In genomic region chr5:179618923-179619554, GRCh38 we compare ENCODE assay signal across 10 cellular contexts. TPM values are rescaled to one million over a fixed set of nuclear protein-coding genes. Genes with fewer than 3 reads are reported as not detected.
DNase-seq lines count a peak whose midpoint lies in the region; ATAC-seq and TF ChIP-seq lines count a peak whose summit lies in the region.
"Had no signal": no experiment of that assay in that cellular context is flagged by ENCODE, and none has a peak within 500 bp of the region (broad histone marks: within the 10 kb centered on the region; RNA-seq: fewer than 3 reads in every experiment).

No MANE protein-coding gene starts in this region.

- H3K27me3 ChIP-seq in gastrocnemius medialis (no peaks in the 10 kb centered on the region), uterus (no peaks in the 10 kb centered on the region)

- H3K27ac ChIP-seq in gastrocnemius medialis (peak overlapping the region in 3 of 4 donors; percentile 4 to 100 (median 36)), uterus (peak overlapping the region in 1 of 2 donors; percentile 100)

- peaks cover 54 to 62% of the 10 kb centered on the region in 2 donors for H3K4me1 ChIP-seq in gastrocnemius medialis
- H3K4me1 ChIP-seq in uterus = peaks cover 20 to 24% of the 10 kb centered on the region in 2 donors

- ATAC-seq in gastrocnemius medialis = no peak
- ATAC-seq in HG03196 (IDR thresholded peaks at IDR 0.05; ENCODE audit: unreplicated experiment) = no peak

- TF ChIP-seq POLR2A in gastrocnemius medialis (IDR thresholded peaks at IDR 0.05) (no peak), uterus (IDR thresholded peaks at IDR 0.05) (no peak)

- intact Hi-C loops in gastrocnemius medialis (cut with DNase I; ENCODE audit: low total_unique reads) = no loop called here
- intact Hi-C loops in uterus (cut with DNase I; ENCODE audit: low total_unique reads) = no loop called here

- H3K36me3 ChIP-seq in gastrocnemius medialis (peaks cover 14 to 78% of the 10 kb centered on the region in 2 donors), uterus (no peaks in the 10 kb centered on the region)

- H3K4me3 ChIP-seq in WI38 (ENCODE audit: low read depth, low read length) = peak overlapping the region; percentile 80; the same call in 1 of the 2 replicates
- peak overlapping the region; percentile 100 for H3K4me3 ChIP-seq in fibroblast of villous mesenchyme (ENCODE audit: low read depth, low read length)
- H3K4me3 ChIP-seq in gastrocnemius medialis = peak overlapping the region; percentile 71 to 100 (median 82)
- peak overlapping the region in 1 of 2 donors; percentile 15 for H3K4me3 ChIP-seq in uterus

- in situ Hi-C loops in gastrocnemius medialis (cut with MboI; ENCODE audit: low sequenced_read_pairs in 4 of 4) = no loop called here

- H3K9me3 ChIP-seq in gastrocnemius medialis (no peaks in the 10 kb centered on the region), uterus (no peaks in the 10 kb centered on the region)

- peak; percentile 28 for DNase-seq in NCI-H146 (lab: John Stamatoyannopoulos, UW)
- no peak for DNase-seq in NCI-H146 treated with DMSO at 0.1 percent for 48 hours (lab: John Stamatoyannopoulos, UW; ENCODE audit: unreplicated experiment)
- DNase-seq in fibroblast of villous mesenchyme (ENCODE audit: low read depth) = no peak
- no peak for DNase-seq in gastrocnemius medialis
- DNase-seq in uterus = no peak
- DNase-seq in OCI-M2 (lab: John Stamatoyannopoulos, UW; ENCODE audit: unreplicated experiment) = no peak
- DNase-seq: activated gamma-delta T cell treated with Interleukin-2 at 50 U/mL for 16 hours, NCI-H1694 had no signal

- TF ChIP-seq CTCF in WI38 (IDR thresholded peaks at IDR 0.05; ENCODE audit: low read depth, low read length) (no peak), fibroblast of villous mesenchyme (IDR thresholded peaks at IDR 0.05; ENCODE audit: insufficient read depth, low read depth, low read length) (no peak), gastrocnemius medialis (IDR thresholded peaks at IDR 0.05 in 4 of 5, conservative IDR thresholded peaks at IDR 0.05 in 1 of 5) (no peak), uterus (IDR thresholded peaks at IDR 0.05) (no peak)

RNA-seq across cellular contexts. Expression of gene HNRNPH1, which starts 4.4 kb away (rescaled TPM):
- total RNA-seq in fibroblast of villous mesenchyme (474 and 562 TPM in 2 replicates), gastrocnemius medialis (100 to 1,000 TPM in 3 of 4 donors, 10 to 100 TPM in 1; 72.4 to 209 (median 157) TPM), uterus (1,000 to 10,000 TPM in 1 of 4 donors, 100 to 1,000 TPM in 3; 237 to 1,003 (median 495) TPM)
